8 cellular contexts compared by ENCODE assay signal in the genomic region with DNA sequence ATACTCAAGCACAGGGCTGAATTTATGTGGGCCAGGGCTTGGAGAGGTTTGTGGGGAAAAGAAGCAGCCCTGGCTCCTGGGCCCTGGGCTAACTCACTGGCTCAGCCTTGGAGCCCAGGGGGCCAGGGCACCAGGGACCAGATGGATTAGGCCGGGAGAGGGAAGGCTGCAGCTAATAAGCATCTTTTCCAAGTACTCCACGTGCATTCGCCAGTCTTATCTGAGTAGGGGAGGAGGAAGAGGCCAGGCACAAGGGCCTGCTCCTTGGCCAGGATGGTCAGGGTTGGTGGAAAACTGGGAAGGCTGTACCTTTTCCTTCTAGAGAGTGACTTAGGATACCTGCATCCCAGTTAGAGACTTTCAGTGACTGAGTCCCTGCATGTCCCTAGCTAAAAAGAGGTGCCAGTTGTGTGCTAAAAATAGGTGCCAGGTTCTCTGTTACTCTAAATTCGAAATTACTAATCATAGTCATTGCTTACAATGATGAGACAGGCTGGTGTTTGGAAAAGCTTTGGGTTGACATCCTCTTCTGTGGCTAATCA. TPM values are rescaled to one million over a fixed set of nuclear protein-coding genes. Genes with fewer than 3 reads are reported as not detected.
DNase-seq lines count a peak whose midpoint lies in the region; FAIRE-seq and TF ChIP-seq lines count a peak whose summit lies in the region.

No MANE protein-coding gene starts in this region.

- peak overlapping the region; percentile 78 for H3K4me3 ChIP-seq in AG04449 (ENCODE audit: low read depth, low read length)
- H3K4me3 ChIP-seq in HUES48 (ENCODE audit: low read depth, low read length) = peak overlapping the region; percentile 97
- H3K4me3 ChIP-seq in mucosa of stomach (ENCODE audit: low read length) = peak overlapping the region; percentile 74

- H3K4me1 Mint-ChIP-seq in MCF 10A (ENCODE audit: insufficient read depth, unreplicated experiment) = peaks cover 28% of the 10 kb centered on the region

- intact Hi-C loops in MCF 10A (cut with micrococcal nuclease) = no loop called here

- FAIRE-seq in HTR-8/SVneo (lab: Jason Lieb, UNC) (no peak), D721Med (lab: Jason Lieb, UNC) (no peak)

- H3K27me3 Mint-ChIP-seq in MCF 10A (ENCODE audit: insufficient read depth, unreplicated experiment) = no peaks in the 10 kb centered on the region

- POLR2A ChIA-PET in AG04449 (lab: Yijun Ruan, JAX) = no interaction called here
- POLR2A ChIA-PET in MCF 10A (lab: Yijun Ruan, JAX) = interaction anchor here (1.0 to 4.9 kb wide), 7 partner anchors 9 to 387 kb away, joined by 3 to 25 read pairs (median 7); partner anchors contain the start of gene SYNE3
- POLR2A ChIA-PET in HEK293T (lab: Yijun Ruan, JAX) = interaction anchor here (0.6 to 3.1 kb wide), 4 partner anchors 11 to 487 kb away, joined by 3 to 15 read pairs (median 3); partner anchors contain the start of gene SYNE3

- H3K9me3 Mint-ChIP-seq in MCF 10A (ENCODE audit: unreplicated experiment) = no peaks in the 10 kb centered on the region

- H3K36me3 Mint-ChIP-seq in MCF 10A (ENCODE audit: insufficient read depth, unreplicated experiment) = peaks cover 4% of the 10 kb centered on the region

- no peak for TF ChIP-seq CTCF in AG04449 (IDR thresholded peaks at IDR 0.05; ENCODE audit: insufficient read depth, low read length, missing control alignments)
- no peak for TF ChIP-seq CTCF in MCF 10A (IDR thresholded peaks at IDR 0.05; ENCODE audit: unreplicated experiment)
- no peak for TF ChIP-seq CTCF in D721Med (IDR thresholded peaks at IDR 0.05; ENCODE audit: insufficient read depth, missing control alignments)

- H3K9ac ChIP-seq in HUES48 (ENCODE audit: low read depth, low read length) = peak overlapping the region; percentile 57; the same call in 1 of the 2 replicates
- H3K9ac ChIP-seq in mucosa of stomach (ENCODE audit: low read length) = peak overlapping the region; percentile 78

- no TSS peak for BruUV-seq in MCF 10A (replicated peaks; lab: Mats Ljungman, UMichigan)

- no peak for DNase-seq in AG04449 (ENCODE audit: low read depth, low spot score)
- no peak for DNase-seq in MCF 10A (ENCODE audit: unreplicated experiment)
- DNase-seq in HEK293T (ENCODE audit: extremely low spot score) = no peak
- no peak for DNase-seq in HTR-8/SVneo (ENCODE audit: insufficient read length, low spot score)
- no peak for DNase-seq in stimulated activated naive CD4-positive, alpha-beta T cell (lab: John Stamatoyannopoulos, UW)
- no peak for DNase-seq in D721Med (ENCODE audit: insufficient read length, low spot score)

- no peaks in the 10 kb centered on the region; the same call in 1 of the 2 replicates for H3K27me3 ChIP-seq in HUES48 (ENCODE audit: control insufficient read depth, insufficient read depth, low read length)
- no peaks in the 10 kb centered on the region for H3K27me3 ChIP-seq in mucosa of stomach (ENCODE audit: control insufficient read depth, insufficient read depth, low read length)

- H3K4me1 ChIP-seq in HUES48 (ENCODE audit: control insufficient read depth, insufficient read depth, low read length) (peaks cover 22% of the 10 kb centered on the region), mucosa of stomach (ENCODE audit: control insufficient read depth, insufficient read depth, low read length) (peaks cover 38% of the 10 kb centered on the region)

- no peak overlapping the region for H3K27ac ChIP-seq in HUES48 (ENCODE audit: low read depth, low read length)

- CTCF ChIA-PET in AG04449 (lab: Yijun Ruan, JAX) (interaction anchor here (1.0 to 2.9 kb wide), 7 partner anchors 8 to 94 kb away, joined by 3 to 23 read pairs (median 7); no protein-coding TSS in a partner anchor), MCF 10A (lab: Yijun Ruan, JAX) (interaction anchor here (0.7 to 3.2 kb wide), 4 partner anchors 9 to 94 kb away, joined by 3 to 18 read pairs (median 4); no protein-coding TSS in a partner anchor), HEK293T (lab: Yijun Ruan, JAX) (no interaction called here)

- H3K27ac Mint-ChIP-seq in MCF 10A (ENCODE audit: low read depth, unreplicated experiment) = peak overlapping the region; percentile 93

- peak overlapping the region; percentile 87 for H3K4me3 Mint-ChIP-seq in MCF 10A (ENCODE audit: unreplicated experiment)

- H3K36me3 ChIP-seq in HUES48 (ENCODE audit: control insufficient read depth, insufficient read depth, low read length) (peaks cover 20% of the 10 kb centered on the region), mucosa of stomach (ENCODE audit: control insufficient read depth, insufficient read depth, low read length) (no peaks in the 10 kb centered on the region)

- H3K9me3 ChIP-seq in HUES48 (ENCODE audit: control insufficient read depth, insufficient read depth, low read length) = no peaks in the 10 kb centered on the region
- H3K9me3 ChIP-seq in mucosa of stomach (ENCODE audit: control insufficient read depth, low read length) = no peaks in the 10 kb centered on the region

TF ChIP-seq in HEK293T, 16 proteins besides CTCF, POLR2A, EP300 and RAD21:
- TF ChIP-seq FOXA1 (IDR thresholded peaks at IDR 0.05) = no peak
- TF ChIP-seq SUZ12 (IDR thresholded peaks at IDR 0.05) = no peak
- no peak for TF ChIP-seq FOXM1 (IDR thresholded peaks at IDR 0.05; ENCODE audit: borderline replicate concordance)
- no peak for TF ChIP-seq ELF4 (IDR thresholded peaks at IDR 0.05)
- no peak for TF ChIP-seq TARDBP (IDR thresholded peaks at IDR 0.05)
- no peak for TF ChIP-seq ARNT (IDR thresholded peaks at IDR 0.05)
- no peak for TF ChIP-seq PKNOX1 (IDR thresholded peaks at IDR 0.05)
- TF ChIP-seq L3MBTL2 (conservative IDR thresholded peaks at IDR 0.05) = no peak
- TF ChIP-seq HDGF (IDR thresholded peaks at IDR 0.05; ENCODE audit: borderline replicate concordance) = no peak
- TF ChIP-seq LEF1 (IDR thresholded peaks at IDR 0.05; ENCODE audit: borderline replicate concordance) = no peak

RNA-seq across cellular contexts. Expression of gene GLRX5, which starts 1.3 kb away (rescaled TPM):
- total RNA-seq in MCF 10A (2022) = 32.2 and 39.8 TPM in 2 replicates

RNA-seq across cellular contexts. Expression of gene SYNE3, which starts 19.7 kb away (rescaled TPM):
- 8.9 and 9.5 TPM in 2 replicates for total RNA-seq in MCF 10A (2022)
